Comparison of ENCODE assay signal across 8 cellular contexts in the genomic region with DNA sequence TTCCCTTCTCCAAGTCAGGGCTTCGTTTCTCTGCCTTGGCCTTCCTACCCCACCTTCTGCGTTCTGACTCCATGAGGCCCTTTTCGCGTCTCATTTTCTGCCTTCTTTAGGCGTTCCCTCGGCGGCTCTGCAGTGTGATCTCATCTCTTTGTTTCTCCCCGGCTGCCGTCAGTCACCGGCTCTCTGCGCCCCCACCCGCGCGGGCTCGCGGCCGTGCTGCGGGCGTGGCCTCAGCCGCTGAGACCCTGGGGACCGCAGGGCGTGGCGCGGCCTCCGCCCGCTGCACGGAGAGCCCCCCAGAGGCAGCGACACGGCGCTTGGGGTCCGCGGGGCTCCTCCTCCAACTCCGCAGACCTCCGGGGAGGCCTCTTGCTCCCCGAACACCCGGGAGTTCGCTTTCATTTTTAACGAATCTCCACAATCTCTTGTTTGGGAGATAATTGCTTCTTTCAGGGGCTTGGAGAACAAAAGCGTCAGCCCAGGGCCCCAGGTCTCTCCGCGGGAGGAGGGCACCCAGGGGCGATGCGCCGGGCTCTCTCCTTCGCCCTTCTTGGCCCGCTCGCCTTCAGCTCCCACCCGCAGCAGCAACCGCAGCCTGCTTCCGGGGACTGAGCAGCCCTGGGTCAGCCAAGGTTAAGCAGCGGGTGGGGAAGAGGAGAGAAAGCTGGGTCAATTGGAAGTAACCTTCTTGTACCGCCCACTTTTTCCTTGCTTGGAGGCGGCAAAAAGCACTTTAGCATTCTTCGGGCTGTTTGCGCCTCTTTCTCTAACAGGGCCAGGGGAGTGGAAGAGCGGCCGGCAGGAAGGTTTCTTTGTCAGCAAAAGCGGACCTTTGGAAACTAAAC. TPM values are rescaled to one million over a fixed set of nuclear protein-coding genes. Genes with fewer than 3 reads are reported as not detected.
DNase-seq lines count a peak whose midpoint lies in the region; ATAC-seq, FAIRE-seq and TF ChIP-seq lines count a peak whose summit lies in the region.

No MANE protein-coding gene starts in this region.

- no peaks in the 10 kb centered on the region for H3K36me3 ChIP-seq in HepG2 (replicated peaks in 1 of 2; ENCODE audit: control insufficient read depth in 1 of 2, insufficient read depth in 2 of 2, low read length in 2 of 2)

- peak overlapping the region; percentile 58 to 76 (median 73) for H3K4me3 ChIP-seq in HepG2 (replicated peaks in 1 of 3; ENCODE audit: insufficient read depth in 1 of 3, low read depth in 2 of 3, low read length in 3 of 3)

- peak overlapping the region; percentile 66 for H3K9ac ChIP-seq in HepG2 (ENCODE audit: insufficient read depth, low read depth, low read length)

- WGBS in HepG2 (ENCODE audit: low lambda C conversion rate) = 3% methylated on average over 45 of the region's 58 CpGs

- peak overlapping the region; percentile 90 for H3K4me2 ChIP-seq in HepG2 (ENCODE audit: low read depth, low read length)

- CTCF ChIA-PET in HepG2 (lab: Yijun Ruan, JAX; ENCODE audit: low intra/inter-chr PET ratio, low total read pairs) = no interaction called here

- H3K4me1 ChIP-seq in HepG2 (ENCODE audit: insufficient read depth, low read length) = peaks cover 20% of the 10 kb centered on the region

- TF ChIP-seq EP300 in HepG2 (IDR thresholded peaks at IDR 0.05; ENCODE audit: low read depth in 2 of 2, low read length in 2 of 2) = no peak
- no peak for TF ChIP-seq EP300 in HepG2 (CRISPR knock-in tag; IDR thresholded peaks at IDR 0.05; ENCODE audit: borderline replicate concordance)

- TF ChIP-seq CTCF in HepG2 (CRISPR knock-in tag; IDR thresholded peaks at IDR 0.05) = no peak; the same call in 1 of the 2 replicates

- no peaks in the 10 kb centered on the region for H4K20me1 ChIP-seq in HepG2 (ENCODE audit: insufficient read depth, low read length)

- H2AFZ ChIP-seq in HepG2 (ENCODE audit: low read length) = peak overlapping the region; percentile 55

- H3K9me3 ChIP-seq in HepG2 (ENCODE audit: low read length) = no peaks in the 10 kb centered on the region

- in situ Hi-C loops in ACHN (cut with HindIII; ENCODE audit: low pct_ligation_motif_present, low pct_unique_long_range_greater_than_20kb, low sequenced_read_pairs) (no loop called here), HepG2 (cut with HindIII; ENCODE audit: extremely low pct_ligation_motif_present, low pct_unique_long_range_greater_than_20kb) (no loop called here)

- no peak for TF ChIP-seq POLR2A in HepG2 (IDR thresholded peaks at IDR 0.05; ENCODE audit: insufficient read depth in 1 of 2, low read depth in 2 of 2, low read length in 2 of 2)

- TF ChIP-seq RAD21 in HepG2 (CRISPR knock-in tag; IDR thresholded peaks at IDR 0.05) = no peak

- peaks cover 0 to 4% of the 10 kb centered on the region in 2 experiments; a peak in 1 of 5 replicates for H3K27me3 ChIP-seq in HepG2 (ENCODE audit: control insufficient read depth in 1 of 2, insufficient read depth in 2 of 2, low read length in 2 of 2)

- BruUV-seq in HepG2 (replicated peaks; lab: Mats Ljungman, UMichigan) = TSS peak; percentile 77

- intact Hi-C loops in HepG2 (cut with micrococcal nuclease; ENCODE audit: unreplicated experiment) = no loop called here

- POLR2A ChIA-PET in HepG2 (lab: Yijun Ruan, JAX) = no interaction called here

- H3K79me2 ChIP-seq in HepG2 (ENCODE audit: insufficient read depth, low read length) = no peaks in the 10 kb centered on the region

- DNase-seq in ACHN = peak; percentile 76
- DNase-seq in NCI-H2227 treated with DMSO at 0.1 percent for 48 hours (lab: John Stamatoyannopoulos, UW) = peak; percentile 78
- peak; percentile 18 to 55 for DNase-seq in activated CD4-positive, alpha-beta T cell treated with anti-CD3 and anti-CD28 coated beads, Interleukin-2, amount 50 U/mL, for 24 hours (ENCODE audit: low read depth in 1 of 2, low spot score in 1 of 2)
- DNase-seq in dermis blood vessel endothelial cell = peak; percentile 86
- peak; percentile 28 for DNase-seq in HepG2 (ENCODE audit: low spot score)
- peak; percentile 59 to 68 for DNase-seq in stimulated activated CD4-positive, alpha-beta T cell treated with anti-CD3 and anti-CD28 coated beads, Interleukin-2, amount 100 ng/mL, for 48 hours

- ATAC-seq in GM18907 (IDR thresholded peaks at IDR 0.05; ENCODE audit: unreplicated experiment) (peak; percentile 93), HG03135 (IDR thresholded peaks at IDR 0.05; ENCODE audit: unreplicated experiment) (peak; percentile 86), HepG2 (peak; percentile 93)

- no peak overlapping the region for H3K27ac ChIP-seq in HepG2 (ENCODE audit: extremely low read length, insufficient read depth, low read length)

- FAIRE-seq in HepG2 (lab: Jason Lieb, UNC) = no peak

TF ChIP-seq in HepG2, 621 proteins besides CTCF, POLR2A, EP300 and RAD21 (continues in another document):
- TF ChIP-seq ZNF83 (CRISPR knock-in tag; IDR thresholded peaks at IDR 0.05; ENCODE audit: borderline replicate concordance) = no peak
- TF ChIP-seq ZNF446 (CRISPR knock-in tag; IDR thresholded peaks at IDR 0.05) = no peak
- TF ChIP-seq DMAP1 (CRISPR knock-in tag; IDR thresholded peaks at IDR 0.05) = peak; percentile 19; the same call in 1 of the 2 replicates
- no peak for TF ChIP-seq ZNF350 (CRISPR knock-in tag; IDR thresholded peaks at IDR 0.05; ENCODE audit: borderline replicate concordance, low read depth)
- no peak for TF ChIP-seq DNMT3B (CRISPR knock-in tag; conservative IDR thresholded peaks at IDR 0.05)
- TF ChIP-seq ZNF383 (CRISPR knock-in tag; IDR thresholded peaks at IDR 0.05; ENCODE audit: borderline replicate concordance) = no peak
- no peak for TF ChIP-seq ZNF557 (CRISPR knock-in tag; IDR thresholded peaks at IDR 0.05)
- no peak for TF ChIP-seq ZNF740 (CRISPR knock-in tag; IDR thresholded peaks at IDR 0.05)
- TF ChIP-seq CAMTA2 (CRISPR knock-in tag; IDR thresholded peaks at IDR 0.05; ENCODE audit: borderline replicate concordance) = no peak
- TF ChIP-seq SAP130 (CRISPR knock-in tag; IDR thresholded peaks at IDR 0.05; ENCODE audit: low read depth) = peak; percentile 36; the same call in 1 of the 2 replicates
- no peak for TF ChIP-seq ZNF160 (CRISPR knock-in tag; IDR thresholded peaks at IDR 0.05)
- peak; percentile 9; the same call in 1 of the 2 replicates for TF ChIP-seq SOX5 (CRISPR knock-in tag; IDR thresholded peaks at IDR 0.05; ENCODE audit: borderline replicate concordance)
- peak; percentile 55; the same call in 1 of the 2 replicates for TF ChIP-seq ZNF292 (CRISPR knock-in tag; IDR thresholded peaks at IDR 0.05; ENCODE audit: borderline replicate concordance, low read depth)
- no peak for TF ChIP-seq MLLT10 (CRISPR knock-in tag; IDR thresholded peaks at IDR 0.05)
- TF ChIP-seq MYC (CRISPR knock-in tag; IDR thresholded peaks at IDR 0.05; ENCODE audit: borderline replicate concordance) = no peak
- no peak; the same call in 1 of the 2 replicates for TF ChIP-seq MYNN (CRISPR knock-in tag; IDR thresholded peaks at IDR 0.05; ENCODE audit: low read depth)
- 0 out of 2 replicates have a peak, but pooled peaks have one; percentile 48 for TF ChIP-seq MXD3 (CRISPR knock-in tag; IDR thresholded peaks at IDR 0.05)
- TF ChIP-seq ZFY (CRISPR knock-in tag; IDR thresholded peaks at IDR 0.05) = peak; percentile 55
- TF ChIP-seq, protein P1, sequence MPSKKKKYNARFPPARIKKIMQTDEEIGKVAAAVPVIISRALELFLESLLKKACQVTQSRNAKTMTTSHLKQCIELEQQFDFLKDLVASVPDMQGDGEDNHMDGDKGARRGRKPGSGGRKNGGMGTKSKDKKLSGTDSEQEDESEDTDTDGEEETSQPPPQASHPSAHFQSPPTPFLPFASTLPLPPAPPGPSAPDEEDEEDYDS (CRISPR knock-in tag; IDR thresholded peaks at IDR 0.05) = no peak
- TF ChIP-seq ZFX (CRISPR knock-in tag; IDR thresholded peaks at IDR 0.05; ENCODE audit: low read depth) = peak; percentile 46
- no peak for TF ChIP-seq NFE2L2 (IDR thresholded peaks at IDR 0.05; ENCODE audit: low read length)

RNA-seq across cellular contexts. Expression of gene GAP43, which starts 35.2 kb away (rescaled TPM):
- total RNA-seq in dermis blood vessel endothelial cell = not detected in 2 replicates
- total RNA-seq in HepG2 (2016; rRNA removed; fragmentation: Illumina TruSeq; extraction: Trizol) = not detected in 2 replicates
- not detected in 2 replicates for total RNA-seq in HepG2 (2016; cell fraction: cytosol; rRNA removed; fragmentation: Illumina TruSeq; extraction: Trizol; ENCODE audit: low read depth)
- total RNA-seq in HepG2 (2016; cell fraction: insoluble cytoplasmic fraction; rRNA removed; fragmentation: Illumina TruSeq; extraction: Trizol) = not detected in 2 replicates
- not detected in 2 replicates for total RNA-seq in HepG2 (2016; cell fraction: membrane; rRNA removed; fragmentation: Illumina TruSeq; extraction: Trizol)
- total RNA-seq in HepG2 (2016; cell fraction: nucleus; rRNA removed; fragmentation: Illumina TruSeq; extraction: Trizol) = not detected in 2 replicates
- polyA plus RNA-seq in HepG2 (2011; rRNA removed) = not detected in 2 replicates
- not detected in 2 replicates for polyA plus RNA-seq in HepG2 (2011; cell fraction: cytosol; rRNA removed)
- polyA plus RNA-seq in HepG2 (2011; cell fraction: nucleus; rRNA removed) = not detected in 2 replicates
- polyA plus RNA-seq in HepG2 (2012) = 0.13 and 0.16 TPM in 2 replicates
- polyA plus RNA-seq in HepG2 (2016; cell fraction: cytosol; fragmentation: Illumina TruSeq; extraction: Trizol; ENCODE audit: low read depth) = not detected in 2 replicates
- polyA plus RNA-seq in HepG2 (2016; cell fraction: insoluble cytoplasmic fraction; fragmentation: Illumina TruSeq; extraction: Trizol; ENCODE audit: low read depth) = 0.14 TPM in 1 of 2 replicates, not detected in the other
- not detected in 2 replicates for polyA plus RNA-seq in HepG2 (2016; cell fraction: membrane; fragmentation: Illumina TruSeq; extraction: Trizol; ENCODE audit: low read depth)
- not detected in 2 replicates for polyA plus RNA-seq in HepG2 (2016; cell fraction: nucleus; fragmentation: Illumina TruSeq; extraction: Trizol; ENCODE audit: insufficient read depth, low read depth)
- 0.09 TPM in 1 of 2 replicates, not detected in the other for polyA minus RNA-seq in HepG2 (2011; rRNA and poly(A)+ RNA removed; ENCODE audit: low replicate concordance)
- polyA minus RNA-seq in HepG2 (2011; cell fraction: cytosol; rRNA and poly(A)+ RNA removed) = not detected in 2 replicates
- not detected in 2 replicates for polyA minus RNA-seq in HepG2 (2011; cell fraction: nucleus; rRNA and poly(A)+ RNA removed)

Comparison
In these comparisons a context has a peak if more than half of its experiments do, and no peak if none do; other contexts are left out.
1. DNase-seq: peak in every context shown above with its lines; median percentile 86 in dermis blood vessel endothelial cell; 78 in NCI-H2227 treated with DMSO at 0.1 percent for 48 hours; 76 in ACHN; 64 in stimulated activated CD4-positive, alpha-beta T cell treated with anti-CD3 and anti-CD28 coated beads, Interleukin-2, amount 100 ng/mL, for 48 hours; 36 in activated CD4-positive, alpha-beta T cell treated with anti-CD3 and anti-CD28 coated beads, Interleukin-2, amount 50 U/mL, for 24 hours; 28 in HepG2.